In the genomic region with DNA sequence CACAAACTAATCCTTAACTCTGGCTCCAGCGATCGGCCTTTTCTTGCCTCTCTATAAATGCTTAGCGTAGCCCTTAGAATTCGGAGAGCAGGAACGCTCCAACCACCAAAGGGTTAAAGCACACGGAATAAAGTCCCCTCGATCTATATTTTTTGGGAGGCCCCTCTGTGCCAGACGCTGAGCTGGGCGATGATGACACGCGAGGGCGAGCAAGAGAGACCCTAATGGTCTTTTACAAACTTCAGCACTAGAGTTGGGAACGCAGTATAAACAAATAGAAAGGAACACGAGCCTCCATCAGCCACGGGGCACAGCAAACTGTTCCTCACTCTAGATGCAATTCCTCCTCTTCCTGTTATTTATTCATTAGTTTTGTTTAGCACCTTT, we compare ENCODE assay signal across 1 cellular context.
TF ChIP-seq lines count a peak whose summit lies in the region.

No MANE protein-coding gene starts in this region.

TF ChIP-seq in H1, 55 proteins besides CTCF, POLR2A, EP300 and RAD21:
- TF ChIP-seq MAFK (IDR thresholded peaks at IDR 0.05; ENCODE audit: low read depth, low read length) (no peak), CHD1 (IDR thresholded peaks at IDR 0.05; ENCODE audit: low read depth, low read length) (no peak), RBBP5 (IDR thresholded peaks at IDR 0.05; ENCODE audit: borderline replicate concordance, low read depth, low read length) (peak; percentile 3; the same call in 1 of the 2 replicates), TCF12 (IDR thresholded peaks at IDR 0.05; ENCODE audit: low read depth, low read length) (no peak)
